ENCODE assay signal across 1 cellular context in the genomic region with DNA sequence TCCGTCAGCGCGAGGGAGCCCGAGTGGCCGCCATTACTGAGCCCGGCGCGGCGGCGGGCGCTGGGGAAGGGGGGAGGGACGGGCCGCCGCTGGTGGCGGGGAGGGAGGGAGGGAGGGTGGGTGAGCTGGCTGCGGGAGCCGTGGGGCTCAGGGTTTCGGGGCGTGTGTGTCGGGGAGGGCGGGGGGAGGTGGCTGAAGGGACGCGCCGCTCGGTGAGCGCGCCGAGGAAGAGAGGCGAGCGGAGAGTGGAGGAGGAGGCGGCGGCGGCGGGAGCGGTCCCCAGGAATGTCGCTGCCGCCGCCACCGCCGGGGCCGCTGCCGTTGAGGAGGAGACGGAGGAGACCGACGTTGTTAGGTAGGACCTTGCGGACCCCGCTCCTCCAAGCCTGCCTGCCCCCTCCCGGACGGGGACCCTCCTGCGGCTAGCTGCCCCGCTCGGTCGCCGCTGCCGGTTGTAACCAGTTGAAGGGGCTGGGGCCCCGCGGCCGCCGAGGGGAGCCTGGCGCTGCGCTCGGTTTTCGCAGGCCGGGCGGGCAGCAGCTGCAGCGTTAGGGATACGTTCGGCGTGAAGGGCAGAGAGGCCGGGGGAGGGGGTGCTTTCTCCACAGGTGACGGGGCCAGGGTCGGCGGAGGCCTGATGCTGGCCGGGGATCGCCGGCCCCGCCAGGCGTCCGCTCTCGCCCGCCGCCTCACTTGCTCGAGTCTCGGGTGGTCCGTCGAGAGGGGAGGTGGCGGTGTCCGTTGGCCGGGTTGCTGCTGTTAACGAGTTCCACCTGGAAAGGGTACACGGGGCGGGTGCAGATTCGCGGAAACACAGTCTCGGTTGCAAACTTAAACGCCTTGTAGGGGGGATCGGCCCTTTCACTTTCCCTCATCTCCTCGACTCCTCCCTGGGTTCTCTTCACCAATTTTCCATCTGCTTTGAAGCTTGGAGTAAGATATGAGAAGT.
TF ChIP-seq lines count a peak whose summit lies in the region.

A gene with protein sequence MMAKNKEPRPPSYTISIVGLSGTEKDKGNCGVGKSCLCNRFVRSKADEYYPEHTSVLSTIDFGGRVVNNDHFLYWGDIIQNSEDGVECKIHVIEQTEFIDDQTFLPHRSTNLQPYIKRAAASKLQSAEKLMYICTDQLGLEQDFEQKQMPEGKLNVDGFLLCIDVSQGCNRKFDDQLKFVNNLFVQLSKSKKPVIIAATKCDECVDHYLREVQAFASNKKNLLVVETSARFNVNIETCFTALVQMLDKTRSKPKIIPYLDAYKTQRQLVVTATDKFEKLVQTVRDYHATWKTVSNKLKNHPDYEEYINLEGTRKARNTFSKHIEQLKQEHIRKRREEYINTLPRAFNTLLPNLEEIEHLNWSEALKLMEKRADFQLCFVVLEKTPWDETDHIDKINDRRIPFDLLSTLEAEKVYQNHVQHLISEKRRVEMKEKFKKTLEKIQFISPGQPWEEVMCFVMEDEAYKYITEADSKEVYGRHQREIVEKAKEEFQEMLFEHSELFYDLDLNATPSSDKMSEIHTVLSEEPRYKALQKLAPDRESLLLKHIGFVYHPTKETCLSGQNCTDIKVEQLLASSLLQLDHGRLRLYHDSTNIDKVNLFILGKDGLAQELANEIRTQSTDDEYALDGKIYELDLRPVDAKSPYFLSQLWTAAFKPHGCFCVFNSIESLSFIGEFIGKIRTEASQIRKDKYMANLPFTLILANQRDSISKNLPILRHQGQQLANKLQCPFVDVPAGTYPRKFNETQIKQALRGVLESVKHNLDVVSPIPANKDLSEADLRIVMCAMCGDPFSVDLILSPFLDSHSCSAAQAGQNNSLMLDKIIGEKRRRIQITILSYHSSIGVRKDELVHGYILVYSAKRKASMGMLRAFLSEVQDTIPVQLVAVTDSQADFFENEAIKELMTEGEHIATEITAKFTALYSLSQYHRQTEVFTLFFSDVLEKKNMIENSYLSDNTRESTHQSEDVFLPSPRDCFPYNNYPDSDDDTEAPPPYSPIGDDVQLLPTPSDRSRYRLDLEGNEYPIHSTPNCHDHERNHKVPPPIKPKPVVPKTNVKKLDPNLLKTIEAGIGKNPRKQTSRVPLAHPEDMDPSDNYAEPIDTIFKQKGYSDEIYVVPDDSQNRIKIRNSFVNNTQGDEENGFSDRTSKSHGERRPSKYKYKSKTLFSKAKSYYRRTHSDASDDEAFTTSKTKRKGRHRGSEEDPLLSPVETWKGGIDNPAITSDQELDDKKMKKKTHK (N-terminal part only) (plus strand): TSS at position 224 of the 949 bp plus-strand sequence. CDS start 13,366 bp downstream, outside the sequence.

TF ChIP-seq in HepG2, 621 proteins besides CTCF, POLR2A, EP300 and RAD21 (continued from another document and continues in another):
- TF ChIP-seq TFE3 (CRISPR knock-in tag; IDR thresholded peaks at IDR 0.05) (0 out of 2 replicates have a peak, but pooled peaks have one; percentile 10), PHF8 (CRISPR knock-in tag; IDR thresholded peaks at IDR 0.05) (peak; percentile 90), ZNF639 (CRISPR knock-in tag; conservative IDR thresholded peaks at IDR 0.05) (peak; percentile 67; the same call in 1 of the 2 replicates), EED (CRISPR knock-in tag; IDR thresholded peaks at IDR 0.05) (no peak; the same call in 1 of the 2 replicates), ZNF235 (CRISPR knock-in tag; IDR thresholded peaks at IDR 0.05; ENCODE audit: borderline replicate concordance) (peak; percentile 95), EEA1 (CRISPR knock-in tag; IDR thresholded peaks at IDR 0.05; ENCODE audit: borderline replicate concordance) (peak; percentile 87), HMGXB3 (CRISPR knock-in tag; IDR thresholded peaks at IDR 0.05; ENCODE audit: borderline replicate concordance) (no peak), TP53 (CRISPR knock-in tag; conservative IDR thresholded peaks at IDR 0.05) (no peak), FOXM1 (CRISPR knock-in tag; IDR thresholded peaks at IDR 0.05) (0 out of 2 replicates have a peak, but pooled peaks have one; percentile 28), ZNF512 (CRISPR knock-in tag; IDR thresholded peaks at IDR 0.05) (peak; percentile 55; the same call in 1 of the 2 replicates), ELF4 (CRISPR knock-in tag; IDR thresholded peaks at IDR 0.05; ENCODE audit: borderline replicate concordance) (no peak), TBX2 (CRISPR knock-in tag; IDR thresholded peaks at IDR 0.05; ENCODE audit: borderline replicate concordance) (no peak; the same call in 1 of the 2 replicates), ATAD3A (CRISPR knock-in tag; IDR thresholded peaks at IDR 0.05) (no peak; the same call in 1 of the 2 replicates), SOX6 (IDR thresholded peaks at IDR 0.05) (no peak), SOX6 (CRISPR knock-in tag; IDR thresholded peaks at IDR 0.05) (peak; percentile 43), BORCS8-MEF2B (CRISPR knock-in tag; IDR thresholded peaks at IDR 0.05) (peak; percentile 85), ZMYM4 (CRISPR knock-in tag; IDR thresholded peaks at IDR 0.05) (peak; percentile 78), ZNF10 (CRISPR knock-in tag; IDR thresholded peaks at IDR 0.05; ENCODE audit: borderline replicate concordance, low read depth) (no peak), RFXAP (CRISPR knock-in tag; IDR thresholded peaks at IDR 0.05; ENCODE audit: borderline replicate concordance) (peak; percentile 28; the same call in 1 of the 2 replicates)
- TF ChIP-seq, protein P1, sequence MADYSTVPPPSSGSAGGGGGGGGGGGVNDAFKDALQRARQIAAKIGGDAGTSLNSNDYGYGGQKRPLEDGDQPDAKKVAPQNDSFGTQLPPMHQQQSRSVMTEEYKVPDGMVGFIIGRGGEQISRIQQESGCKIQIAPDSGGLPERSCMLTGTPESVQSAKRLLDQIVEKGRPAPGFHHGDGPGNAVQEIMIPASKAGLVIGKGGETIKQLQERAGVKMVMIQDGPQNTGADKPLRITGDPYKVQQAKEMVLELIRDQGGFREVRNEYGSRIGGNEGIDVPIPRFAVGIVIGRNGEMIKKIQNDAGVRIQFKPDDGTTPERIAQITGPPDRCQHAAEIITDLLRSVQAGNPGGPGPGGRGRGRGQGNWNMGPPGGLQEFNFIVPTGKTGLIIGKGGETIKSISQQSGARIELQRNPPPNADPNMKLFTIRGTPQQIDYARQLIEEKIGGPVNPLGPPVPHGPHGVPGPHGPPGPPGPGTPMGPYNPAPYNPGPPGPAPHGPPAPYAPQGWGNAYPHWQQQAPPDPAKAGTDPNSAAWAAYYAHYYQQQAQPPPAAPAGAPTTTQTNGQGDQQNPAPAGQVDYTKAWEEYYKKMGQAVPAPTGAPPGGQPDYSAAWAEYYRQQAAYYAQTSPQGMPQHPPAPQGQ (CRISPR knock-in tag; IDR thresholded peaks at IDR 0.05; ENCODE audit: borderline replicate concordance): no peak
- TF ChIP-seq, protein P2, sequence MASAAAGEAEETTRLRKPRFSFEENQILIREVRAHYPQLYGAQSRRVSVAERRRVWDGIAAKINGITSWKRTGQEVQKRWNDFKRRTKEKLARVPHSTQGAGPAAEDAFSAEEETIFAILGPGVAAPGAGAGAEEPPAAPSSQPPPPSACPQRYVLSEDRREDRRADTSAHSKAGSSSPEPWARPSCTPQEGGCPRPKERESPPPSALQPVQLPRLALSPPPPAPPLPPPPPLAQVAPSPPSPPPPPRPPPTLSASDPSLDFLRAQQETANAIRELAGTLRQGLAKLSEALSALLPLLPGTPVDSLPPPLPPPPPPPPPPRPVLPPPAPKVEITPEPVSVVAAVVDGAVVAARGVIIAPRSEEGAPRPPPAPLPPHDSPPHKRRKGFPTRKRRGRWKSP (CRISPR knock-in tag; IDR thresholded peaks at IDR 0.05): peak; percentile 36; the same call in 1 of the 2 replicates
- TF ChIP-seq, protein P3, sequence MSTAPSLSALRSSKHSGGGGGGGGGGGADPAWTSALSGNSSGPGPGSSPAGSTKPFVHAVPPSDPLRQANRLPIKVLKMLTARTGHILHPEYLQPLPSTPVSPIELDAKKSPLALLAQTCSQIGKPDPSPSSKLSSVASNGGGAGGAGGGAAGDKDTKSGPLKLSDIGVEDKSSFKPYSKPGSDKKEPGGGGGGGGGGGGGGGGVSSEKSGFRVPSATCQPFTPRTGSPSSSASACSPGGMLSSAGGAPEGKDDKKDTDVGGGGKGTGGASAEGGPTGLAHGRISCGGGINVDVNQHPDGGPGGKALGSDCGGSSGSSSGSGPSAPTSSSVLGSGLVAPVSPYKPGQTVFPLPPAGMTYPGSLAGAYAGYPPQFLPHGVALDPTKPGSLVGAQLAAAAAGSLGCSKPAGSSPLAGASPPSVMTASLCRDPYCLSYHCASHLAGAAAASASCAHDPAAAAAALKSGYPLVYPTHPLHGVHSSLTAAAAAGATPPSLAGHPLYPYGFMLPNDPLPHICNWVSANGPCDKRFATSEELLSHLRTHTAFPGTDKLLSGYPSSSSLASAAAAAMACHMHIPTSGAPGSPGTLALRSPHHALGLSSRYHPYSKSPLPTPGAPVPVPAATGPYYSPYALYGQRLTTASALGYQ (CRISPR knock-in tag; IDR thresholded peaks at IDR 0.05): 0 out of 2 replicates have a peak, but pooled peaks have one; percentile 52
- TF ChIP-seq, protein P4, sequence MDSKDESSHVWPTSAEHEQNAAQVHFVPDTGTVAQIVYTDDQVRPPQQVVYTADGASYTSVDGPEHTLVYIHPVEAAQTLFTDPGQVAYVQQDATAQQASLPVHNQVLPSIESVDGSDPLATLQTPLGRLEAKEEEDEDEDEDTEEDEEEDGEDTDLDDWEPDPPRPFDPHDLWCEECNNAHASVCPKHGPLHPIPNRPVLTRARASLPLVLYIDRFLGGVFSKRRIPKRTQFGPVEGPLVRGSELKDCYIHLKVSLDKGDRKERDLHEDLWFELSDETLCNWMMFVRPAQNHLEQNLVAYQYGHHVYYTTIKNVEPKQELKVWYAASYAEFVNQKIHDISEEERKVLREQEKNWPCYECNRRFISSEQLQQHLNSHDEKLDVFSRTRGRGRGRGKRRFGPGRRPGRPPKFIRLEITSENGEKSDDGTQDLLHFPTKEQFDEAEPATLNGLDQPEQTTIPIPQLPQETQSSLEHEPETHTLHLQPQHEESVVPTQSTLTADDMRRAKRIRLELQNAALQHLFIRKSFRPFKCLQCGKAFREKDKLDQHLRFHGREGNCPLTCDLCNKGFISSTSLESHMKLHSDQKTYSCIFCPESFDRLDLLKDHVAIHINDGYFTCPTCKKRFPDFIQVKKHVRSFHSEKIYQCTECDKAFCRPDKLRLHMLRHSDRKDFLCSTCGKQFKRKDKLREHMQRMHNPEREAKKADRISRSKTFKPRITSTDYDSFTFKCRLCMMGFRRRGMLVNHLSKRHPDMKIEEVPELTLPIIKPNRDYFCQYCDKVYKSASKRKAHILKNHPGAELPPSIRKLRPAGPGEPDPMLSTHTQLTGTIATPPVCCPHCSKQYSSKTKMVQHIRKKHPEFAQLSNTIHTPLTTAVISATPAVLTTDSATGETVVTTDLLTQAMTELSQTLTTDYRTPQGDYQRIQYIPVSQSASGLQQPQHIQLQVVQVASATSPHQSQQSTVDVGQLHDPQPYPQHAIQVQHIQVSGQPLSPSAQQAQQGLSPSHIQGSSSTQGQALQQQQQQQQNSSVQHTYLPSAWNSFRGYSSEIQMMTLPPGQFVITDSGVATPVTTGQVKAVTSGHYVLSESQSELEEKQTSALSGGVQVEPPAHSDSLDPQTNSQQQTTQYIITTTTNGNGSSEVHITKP (CRISPR knock-in tag; IDR thresholded peaks at IDR 0.05; ENCODE audit: low read depth): no peak; the same call in 1 of the 2 replicates
